ENCODE assay signal across 8 cellular contexts in the genomic region with DNA sequence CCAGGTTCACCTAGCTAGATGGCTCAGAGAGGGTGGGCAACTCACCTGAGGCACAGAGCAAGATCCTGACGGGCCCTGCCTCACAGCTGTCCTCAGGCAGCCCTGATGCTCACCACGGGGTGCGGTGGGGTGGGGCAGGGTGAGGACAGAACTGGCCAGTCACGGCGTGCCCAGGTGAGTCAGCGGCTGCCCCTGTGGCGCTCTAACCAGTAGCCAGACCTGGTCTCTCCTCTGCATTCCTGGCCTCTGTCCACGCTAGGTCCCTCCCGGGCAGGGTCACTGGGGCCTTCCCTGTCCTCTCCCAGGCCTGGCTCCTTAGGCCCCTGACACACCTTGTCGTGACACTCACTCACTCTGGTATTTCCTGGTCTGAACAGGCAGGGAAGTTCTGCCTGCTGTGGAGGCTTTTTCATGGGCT. TPM values are rescaled to one million over a fixed set of nuclear protein-coding genes. Genes with fewer than 3 reads are reported as not detected.
DNase-seq lines count a peak whose midpoint lies in the region; ATAC-seq and TF ChIP-seq lines count a peak whose summit lies in the region.

No MANE protein-coding gene starts in this region.

- H3K36me3 ChIP-seq in HAP-1 (replicated peaks) (no peaks in the 10 kb centered on the region), spleen (peaks cover 0 to 12% (median under 1%) of the 10 kb centered on the region in 6 donors)

- H3K9me3 ChIP-seq in HAP-1: no peaks in the 10 kb centered on the region
- H3K9me3 ChIP-seq in spleen: no peaks in the 10 kb centered on the region

- intact Hi-C loops in spleen (cut with DNase I; ENCODE audit: low total_unique reads): no loop called here

- peaks cover 12% of the 10 kb centered on the region; the same call in 1 of the 2 replicates for H3K4me1 ChIP-seq in HAP-1
- H3K4me1 ChIP-seq in spleen: peaks cover 49 to 78% (median 66%) of the 10 kb centered on the region in 6 donors

- TF ChIP-seq POLR2A in spleen (IDR thresholded peaks at IDR 0.05): no peak

- in situ Hi-C loops in HAP-1 (cut with MboI; ENCODE audit: low sequenced_read_pairs): no loop called here

- TF ChIP-seq CTCF in VCaP (conservative IDR thresholded peaks at IDR 0.05) (no peak), spleen (IDR thresholded peaks at IDR 0.05 in 8 of 11, conservative IDR thresholded peaks at IDR 0.05 in 3 of 11) (no peak)

- WGBS in spleen, 5 donors: 56 to 78% (median 65%) methylated on average over 8 to 10 of the region's 10 CpGs

- H3K27ac ChIP-seq in VCaP: peak overlapping the region; percentile 59; the same call in 1 of the 2 replicates
- peak overlapping the region; percentile 32 to 84 (median 80) for H3K27ac ChIP-seq in spleen

- H3K27me3 ChIP-seq in HAP-1 (ENCODE audit: low read depth): no peaks in the 10 kb centered on the region
- peaks cover 0 to 34% (median 0%) of the 10 kb centered on the region in 7 donors for H3K27me3 ChIP-seq in spleen (replicated peaks in 1 of 7)

- no peak for ATAC-seq in GM21360 (IDR thresholded peaks at IDR 0.05; ENCODE audit: unreplicated experiment)

- no peak for DNase-seq in HAP-1 (ENCODE audit: low spot score in 2 of 2)
- peak; percentile 70 for DNase-seq in iPS-NIHi11 (ENCODE audit: low spot score)
- no peak for DNase-seq in spleen
- DNase-seq in DMS79 treated with DMSO at 0.1 percent for 48 hours (lab: John Stamatoyannopoulos, UW): no peak
- DNase-seq in NCI-H2227 (lab: John Stamatoyannopoulos, UW; ENCODE audit: unreplicated experiment): no peak
- DNase-seq in stimulated activated CD4-positive, alpha-beta T cell treated with anti-CD3 and anti-CD28 coated beads, Interleukin-4, amount 100 ng/mL, for 1 hour: no peak

- H3K4me3 ChIP-seq in HAP-1: peak overlapping the region; percentile 51
- H3K4me3 ChIP-seq in spleen: peak overlapping the region; percentile 60 to 78 (median 64)

RNA-seq across cellular contexts. Expression of gene ALS2CL, which starts 0.9 kb away (rescaled TPM):
- 10 to 100 TPM; 16.3 to 45.7 (median 29.8) TPM for total RNA-seq in spleen
- 10 to 100 TPM in 2 of 3 donors, 1 to 10 TPM in 1; 7.9 to 61.2 (median 34.9) TPM for polyA plus RNA-seq in spleen

RNA-seq across cellular contexts. Expression of gene TMIE, which starts 8.6 kb away (rescaled TPM):
- 1 to 10 TPM in 2 of 7 donors, under 1 TPM in 3, not detected in 2; 0.23 to 1.6 (median 0.74) TPM for total RNA-seq in spleen
- polyA plus RNA-seq in spleen: under 1 TPM; 0.48 to 0.77 (median 0.61) TPM

RNA-seq across cellular contexts. Expression of gene PRSS50, which starts 25.1 kb away (rescaled TPM):
- total RNA-seq in spleen: under 1 TPM in 2 of 7 donors, not detected in 5; 0.14 to 0.34 TPM
- not detected for polyA plus RNA-seq in spleen
